In the genomic region with DNA sequence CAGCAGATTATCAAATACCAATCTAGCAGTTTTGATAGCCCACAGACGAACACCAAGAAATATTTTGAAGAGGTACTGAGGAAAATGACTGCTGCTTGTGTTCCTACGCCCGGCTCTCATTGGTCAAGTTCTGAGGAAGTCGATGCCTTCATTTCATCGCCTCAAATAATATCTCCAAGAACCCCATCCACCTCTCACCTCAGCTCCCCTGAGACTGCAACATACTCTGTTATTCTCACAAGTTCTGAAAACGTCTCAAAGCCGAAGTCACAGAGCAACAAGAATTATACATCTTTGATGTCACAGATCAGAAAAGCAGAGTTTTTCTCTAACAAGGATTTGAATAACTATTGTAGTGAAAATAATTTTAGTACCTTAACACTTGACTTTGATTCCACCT, we compare ENCODE assay signal across 25 cellular contexts. TPM values are rescaled to one million over a fixed set of nuclear protein-coding genes. Genes with fewer than 3 reads are reported as not detected.
DNase-seq lines count a peak whose midpoint lies in the region; ATAC-seq and TF ChIP-seq lines count a peak whose summit lies in the region.
"Had no signal": no experiment of that assay in that cellular context is flagged by ENCODE, and none has a peak within 500 bp of the region (broad histone marks: within the 10 kb centered on the region; RNA-seq: fewer than 3 reads in every experiment).

No MANE protein-coding gene starts in this region.

- peak; percentile 45 for TF ChIP-seq POLR2A in Raji (IDR thresholded peaks at IDR 0.05; ENCODE audit: insufficient read depth, low read depth, low read length)

- no peaks in the 10 kb centered on the region for H3K36me3 Mint-ChIP-seq in type B pancreatic cell
- H3K36me3 Mint-ChIP-seq: activated naive CD4-positive, alpha-beta T cell treated with anti-CD3 and anti-CD28 coated beads, Interleukin-2, amount 10 ng/mL, durations not matched to agents 7 days and 5 days; naive thymus-derived CD4-positive, alpha-beta T cell had no signal

- no peaks in the 10 kb centered on the region for H3K4me1 Mint-ChIP-seq in type B pancreatic cell (ENCODE audit: unreplicated experiment)
- H3K4me1 Mint-ChIP-seq: activated naive CD4-positive, alpha-beta T cell treated with anti-CD3 and anti-CD28 coated beads, Interleukin-2, amount 10 ng/mL, durations not matched to agents 7 days and 5 days; activated T-helper 17 cell treated with anti-CD3 and anti-CD28 coated beads, Interleukin-2, amount 50 U/mL, for 72 hours had no signal

- DNase-seq in stimulated activated CD4-positive, alpha-beta T cell treated with anti-CD3 and anti-CD28 coated beads, Interleukin-15, amount 100 ng/mL, for 24 hours = no peak
- DNase-seq in OCI-M1 (lab: John Stamatoyannopoulos, UW) = no peak
- DNase-seq in type B pancreatic cell (ENCODE audit: extremely low spot score, unreplicated experiment) = no peak
- DNase-seq: activated CD8-positive, alpha-beta T cell treated with anti-CD3 and anti-CD28 coated beads, Interleukin-2, amount 10 ng/mL, durations not matched to agents 7 days and 5 days; activated naive CD4-positive, alpha-beta T cell treated with anti-CD3 and anti-CD28 coated beads, Interleukin-2, amount 10 ng/mL, durations not matched to agents 7 days and 5 days; brain microvascular endothelial cell; esophagus squamous epithelium; foreskin keratinocyte; GM23248; KBM-7; midbrain; naive thymus-derived CD4-positive, alpha-beta T cell; NCI-H1417 treated with DMSO at 0.1 percent for 48 hours; NCI-H2029 treated with DMSO at 0.1 percent for 48 hours; NK-92 treated with Interleukin-12 subunit alpha and Interleukin-12 subunit beta, amount 100 ng/mL, for 24 hours; right lobe of liver; SHP77; spleen had no signal

- H3K27me3 Mint-ChIP-seq in type B pancreatic cell = no peaks in the 10 kb centered on the region
- H3K27me3 Mint-ChIP-seq: activated T-helper 17 cell treated with anti-CD3 and anti-CD28 coated beads, Interleukin-2, amount 50 U/mL, for 72 hours had no signal

- ATAC-seq in GM18861 (IDR thresholded peaks at IDR 0.05; ENCODE audit: unreplicated experiment) (peak; percentile 31), HG02610 (IDR thresholded peaks at IDR 0.05; ENCODE audit: unreplicated experiment) (peak; percentile 47), HG03439 (IDR thresholded peaks at IDR 0.05; ENCODE audit: unreplicated experiment) (no peak)
- ATAC-seq: activated CD8-positive, alpha-beta T cell treated with anti-CD3 and anti-CD28 coated beads, Interleukin-2, amount 10 ng/mL, durations not matched to agents 7 days and 5 days; activated T-helper 17 cell treated with anti-CD3 and anti-CD28 coated beads, Interleukin-2, amount 50 U/mL, for 72 hours; foreskin keratinocyte; naive thymus-derived CD4-positive, alpha-beta T cell; Panc1; right lobe of liver had no signal

- no peak overlapping the region for H3K27ac Mint-ChIP-seq in type B pancreatic cell
- H3K27ac Mint-ChIP-seq: activated CD8-positive, alpha-beta T cell treated with anti-CD3 and anti-CD28 coated beads, Interleukin-2, amount 10 ng/mL, durations not matched to agents 7 days and 5 days; activated naive CD4-positive, alpha-beta T cell treated with anti-CD3 and anti-CD28 coated beads, Interleukin-2, amount 10 ng/mL, durations not matched to agents 7 days and 5 days; activated T-helper 17 cell treated with anti-CD3 and anti-CD28 coated beads, Interleukin-2, amount 50 U/mL, for 72 hours; naive thymus-derived CD4-positive, alpha-beta T cell; T-helper 2 cell treated with Interferon-gamma antibody and Interleukin-4, amounts not matched to agents 5 μg/mL and 100 μg/mL, for 36 hours had no signal

- no peak overlapping the region for H3K4me3 Mint-ChIP-seq in type B pancreatic cell
- H3K4me3 Mint-ChIP-seq: activated CD8-positive, alpha-beta T cell treated with anti-CD3 and anti-CD28 coated beads, Interleukin-2, amount 10 ng/mL, durations not matched to agents 7 days and 5 days; activated naive CD4-positive, alpha-beta T cell treated with anti-CD3 and anti-CD28 coated beads, Interleukin-2, amount 10 ng/mL, durations not matched to agents 7 days and 5 days; activated T-helper 17 cell treated with anti-CD3 and anti-CD28 coated beads, Interleukin-2, amount 50 U/mL, for 72 hours; naive thymus-derived CD4-positive, alpha-beta T cell; T-helper 2 cell treated with Interferon-gamma antibody and Interleukin-4, amounts not matched to agents 5 μg/mL and 100 μg/mL, for 36 hours had no signal

- no peak for TF ChIP-seq CTCF in type B pancreatic cell (conservative IDR thresholded peaks at IDR 0.05)

- no peaks in the 10 kb centered on the region for H3K9me3 Mint-ChIP-seq in type B pancreatic cell
- H3K9me3 Mint-ChIP-seq: activated naive CD4-positive, alpha-beta T cell treated with anti-CD3 and anti-CD28 coated beads, Interleukin-2, amount 10 ng/mL, durations not matched to agents 7 days and 5 days; activated T-helper 17 cell treated with anti-CD3 and anti-CD28 coated beads, Interleukin-2, amount 50 U/mL, for 72 hours; naive thymus-derived CD4-positive, alpha-beta T cell; T-helper 2 cell treated with Interferon-gamma antibody and Interleukin-4, amounts not matched to agents 5 μg/mL and 100 μg/mL, for 36 hours had no signal

RNA-seq across cellular contexts. Expression of a gene that starts 55.5 kb away (rescaled TPM):
- 153 and 573 TPM in 2 replicates for total RNA-seq in type B pancreatic cell (ENCODE audit: low replicate concordance)
